22 cellular contexts compared by ENCODE assay signal in the genomic region with DNA sequence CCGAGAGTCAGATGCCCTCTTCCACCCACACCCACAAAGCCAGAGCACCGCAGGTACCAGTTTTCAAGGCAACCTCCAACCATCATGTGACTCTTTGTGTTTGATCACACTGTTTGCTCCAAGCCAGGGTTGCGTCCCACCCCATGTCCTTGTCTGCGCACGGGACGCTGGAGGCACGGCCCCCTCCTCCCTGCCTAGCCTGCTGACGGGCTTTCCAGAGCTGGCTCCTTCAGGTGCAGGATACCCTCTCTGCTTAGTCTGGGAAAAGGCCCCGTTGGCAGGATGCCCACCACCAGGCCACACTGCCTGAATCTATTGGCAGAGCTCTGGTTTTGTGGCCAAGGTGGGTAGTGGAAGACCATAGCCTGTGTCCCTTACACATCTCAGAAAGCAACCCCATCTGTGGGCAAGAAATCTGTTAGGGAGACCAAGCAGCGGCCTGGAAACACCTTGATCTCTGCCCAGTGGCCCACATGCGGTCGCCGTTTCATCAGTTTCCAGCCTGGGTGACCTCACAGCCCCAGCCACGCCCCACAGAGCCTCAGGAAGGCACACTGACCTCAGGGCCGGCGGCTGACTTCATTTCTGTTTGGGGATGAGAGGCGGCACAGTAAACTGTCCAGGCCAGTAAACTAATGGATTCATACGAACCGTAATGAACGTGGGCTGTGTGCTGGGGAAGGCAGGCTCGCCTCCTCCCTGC. TPM values are rescaled to one million over a fixed set of nuclear protein-coding genes. Genes with fewer than 3 reads are reported as not detected.
DNase-seq lines count a peak whose midpoint lies in the region; ATAC-seq and TF ChIP-seq lines count a peak whose summit lies in the region.
"Had no signal": no experiment of that assay in that cellular context is flagged by ENCODE, and none has a peak within 500 bp of the region (broad histone marks: within the 10 kb centered on the region; RNA-seq: fewer than 3 reads in every experiment).

No MANE protein-coding gene starts in this region.

- H3K27ac ChIP-seq in right cardiac atrium (ENCODE audit: low read length): no peak overlapping the region
- no peak overlapping the region for H3K27ac ChIP-seq in body of pancreas
- peak overlapping the region in 1 of 3 donors; percentile 65 for H3K27ac ChIP-seq in right lobe of liver
- H3K27ac ChIP-seq: BLaER1 treated with 17β-estradiol and CSF1 and Interleukin-3, amounts not matched to agents 10 nM and 100 nM had no signal

- ATAC-seq in right cardiac atrium (peak; percentile 31 to 42), body of pancreas (peak; percentile 6), right lobe of liver (peak; percentile 51 to 88 (median 79))
- ATAC-seq: CD8-positive, alpha-beta T cell had no signal

- intact Hi-C loops in right cardiac atrium (cut with DNase I) (no loop called here), cardiac septum (cut with DNase I) (no loop called here), body of pancreas (cut with DNase I) (no loop called here), right lobe of liver (cut with DNase I) (no loop called here)

- CTCF ChIA-PET in HEK293T (lab: Yijun Ruan, JAX): no interaction called here

- H3K4me1 ChIP-seq in right cardiac atrium (ENCODE audit: control insufficient read depth, insufficient read depth, low read length) (no peaks in the 10 kb centered on the region), body of pancreas (no peaks in the 10 kb centered on the region), right lobe of liver (peaks cover 0 to 20% (median under 1%) of the 10 kb centered on the region in 4 donors)

- H3K9me3 ChIP-seq in right cardiac atrium (ENCODE audit: control insufficient read depth, low read length) (no peaks in the 10 kb centered on the region), body of pancreas (no peaks in the 10 kb centered on the region), right lobe of liver (no peaks in the 10 kb centered on the region), MG63 (no peaks in the 10 kb centered on the region)

- WGBS in right cardiac atrium: 92% methylated on average over 21 of the region's 21 CpGs
- 90 to 91% methylated on average over 13 to 21 of the region's 21 CpGs for WGBS in body of pancreas, 2 donors
- 41% methylated on average over 14 of the region's 21 CpGs for WGBS in right lobe of liver (ENCODE audit: insufficient coverage, low coverage, low lambda C conversion rate, missing lambda C conversion rate)

- DNase-seq in right cardiac atrium (no peak), cardiac septum (ENCODE audit: low spot score) (no peak), body of pancreas (no peak), right lobe of liver (peak; percentile 67 to 83 (median 67)), HEK293T (ENCODE audit: extremely low spot score) (no peak), MG63 (no peak), NCI-H524 treated with DMSO at 0.1 percent for 48 hours (lab: John Stamatoyannopoulos, UW) (no peak)
- DNase-seq: Calu3; CD8-positive, alpha-beta T cell; DMS53; Karpas-422; NCI-H1092; NCI-H146; NCI-H2029 treated with DMSO at 0.1 percent for 48 hours; NCI-H2171; NCI-H69; OCI-M1; SIG-M5 had no signal

- POLR2A ChIA-PET in HEK293T (lab: Yijun Ruan, JAX): no interaction called here

- TF ChIP-seq POLR2A in body of pancreas (IDR thresholded peaks at IDR 0.05): no peak
- no peak for TF ChIP-seq POLR2A in right lobe of liver (IDR thresholded peaks at IDR 0.05)

- H3K27me3 ChIP-seq in right cardiac atrium (ENCODE audit: control insufficient read depth, insufficient read depth): no peaks in the 10 kb centered on the region
- no peaks in the 10 kb centered on the region for H3K27me3 ChIP-seq in body of pancreas
- H3K27me3 ChIP-seq in right lobe of liver: no peaks in the 10 kb centered on the region
- H3K27me3 ChIP-seq in MG63: no peaks in the 10 kb centered on the region
- H3K27me3 ChIP-seq: BLaER1 treated with 17β-estradiol and CSF1 and Interleukin-3, amounts not matched to agents 10 nM and 100 nM had no signal

- peaks cover 0 to 10% of the 10 kb centered on the region in 2 donors for H3K36me3 ChIP-seq in body of pancreas (replicated peaks in 1 of 2; ENCODE audit: insufficient read depth in 1 of 2, low read depth in 2 of 2)
- peaks cover 0 to 55% (median 28%) of the 10 kb centered on the region in 4 donors for H3K36me3 ChIP-seq in right lobe of liver
- peaks cover 6% of the 10 kb centered on the region; the same call in 1 of the 2 replicates for H3K36me3 ChIP-seq in MG63

- TF ChIP-seq CTCF in body of pancreas (IDR thresholded peaks at IDR 0.05): no peak
- TF ChIP-seq CTCF in right lobe of liver (IDR thresholded peaks at IDR 0.05): no peak

- H3K4me3 ChIP-seq in right cardiac atrium (ENCODE audit: low read length) (no peak overlapping the region), body of pancreas (no peak overlapping the region), right lobe of liver (no peak overlapping the region), MG63 (no peak overlapping the region)
- H3K4me3 ChIP-seq: BLaER1 treated with 17β-estradiol and CSF1 and Interleukin-3, amounts not matched to agents 10 nM and 100 nM had no signal

TF ChIP-seq in HEK293T, 16 proteins besides CTCF, POLR2A, EP300 and RAD21:
- TF ChIP-seq TARDBP (IDR thresholded peaks at IDR 0.05) (no peak), SUZ12 (IDR thresholded peaks at IDR 0.05) (no peak), SP1 (IDR thresholded peaks at IDR 0.05) (no peak)

RNA-seq across cellular contexts. Expression of gene CDPF1, which starts 25.9 kb away (rescaled TPM):
- total RNA-seq in right cardiac atrium (10 to 100 TPM in 1 of 4 donors, 1 to 10 TPM in 3; 8.9 to 10.4 (median 9.2) TPM), cardiac septum (7.6 TPM), body of pancreas (10 to 100 TPM in 1 of 2 donors, 1 to 10 TPM in 1; 5.9 to 12.5 TPM), right lobe of liver (1 to 10 TPM; 1.8 to 7.1 (median 3.3) TPM)
- polyA plus RNA-seq in right cardiac atrium: 10.5 TPM
- total RNA-seq in MG63 (2014; rRNA removed; shearing (Covaris generic); ENCODE audit: low replicate concordance): 21.5 and 26.2 TPM in 2 replicates

RNA-seq across cellular contexts. Expression of gene PKDREJ, which starts 38.9 kb away (rescaled TPM):
- under 1 TPM; 0.06 to 0.25 (median 0.10) TPM for total RNA-seq in right cardiac atrium
- 0.07 TPM for polyA plus RNA-seq in right cardiac atrium
- total RNA-seq in cardiac septum: 0.11 TPM
- under 1 TPM; under 0.01 to 0.33 TPM for total RNA-seq in body of pancreas
- under 1 TPM in 2 of 6 experiments, not detected in 4; 0.05 to 0.07 TPM for total RNA-seq in right lobe of liver
- total RNA-seq in MG63 (2014; rRNA removed; shearing (Covaris generic); ENCODE audit: low replicate concordance): not detected in 2 replicates
- total RNA-seq: CD8-positive, alpha-beta T cell; HT-29; MCF 10A; RPMI7951 had no signal

RNA-seq across cellular contexts. Expression of gene TTC38, which starts 43.6 kb away (rescaled TPM):
- total RNA-seq in right cardiac atrium (10 to 100 TPM; 22.4 to 30.7 (median 27.8) TPM), cardiac septum (21.5 TPM), body of pancreas (100 to 1,000 TPM in 1 of 2 donors, 10 to 100 TPM in 1; 38.4 to 113 TPM), right lobe of liver (100 to 1,000 TPM in 5 of 6 experiments, 10 to 100 TPM in 1; 91.1 to 278 (median 195) TPM)
- 16.6 TPM for polyA plus RNA-seq in right cardiac atrium
- 21.3 and 36.3 TPM in 2 replicates for total RNA-seq in MG63 (2014; rRNA removed; shearing (Covaris generic); ENCODE audit: low replicate concordance)

Comparison
In these comparisons a context has a peak if more than half of its experiments do, and no peak if none do; other contexts are left out.
1. ATAC-seq: peak in every context shown above with its lines; median percentile 79 in right lobe of liver; 36 in right cardiac atrium; 6 in body of pancreas.
2. DNase-seq: peak in right lobe of liver (3 of 3); none in right cardiac atrium (0 of 3), cardiac septum (single experiment), body of pancreas (0 of 4), HEK293T (single experiment), MG63 (single experiment) and NCI-H524 treated with DMSO at 0.1 percent for 48 hours (single experiment).